ENCODE assay signal across 29 cellular contexts in the genomic region with DNA sequence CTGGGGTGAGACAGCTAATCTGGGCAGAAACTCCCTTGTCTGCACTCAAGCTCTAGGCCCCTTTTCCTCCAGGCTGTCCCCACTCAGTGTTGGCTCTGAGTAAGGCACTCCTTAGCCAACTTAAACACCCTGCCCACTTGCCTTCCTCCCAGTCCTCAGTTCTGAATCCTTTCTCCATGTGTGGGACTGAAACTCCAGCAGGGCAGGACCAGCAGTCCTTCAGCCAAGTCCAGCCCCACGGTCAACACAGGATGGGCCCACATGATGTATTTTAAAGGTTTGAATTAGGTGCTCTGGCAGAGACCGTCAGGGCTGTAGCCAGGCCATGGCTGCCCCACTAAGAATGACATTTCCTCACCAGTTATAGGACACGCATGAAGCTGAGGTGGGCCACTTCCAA.
"Had no signal": no experiment of that assay in that cellular context is flagged by ENCODE, and none has a peak within 500 bp of the region (broad histone marks: within the 10 kb centered on the region; RNA-seq: fewer than 3 reads in every experiment).

No MANE protein-coding gene starts in this region.

- H3K4me2 ChIP-seq: neural progenitor cell, smooth muscle cell had no signal

- H2AFZ ChIP-seq: neural progenitor cell had no signal

- H3K4me1 Mint-ChIP-seq: activated B cell treated with CpG ODN at 0.5 μM for 24 hours; activated CD4-positive, alpha-beta T cell treated with anti-CD3 and anti-CD28 coated beads for 36 hours; central memory CD8-positive, alpha-beta T cell; neural progenitor cell; stimulated activated naive B cell treated with anti-CD40 and anti-IgM and Interleukin-4, amounts not matched to agents 10 μg/mL and 1 μg/mL and 100 μg/mL, for 72 hours had no signal

- H3K36me3 Mint-ChIP-seq: activated naive CD8-positive, alpha-beta T cell; naive thymus-derived CD8-positive, alpha-beta T cell; neural progenitor cell; stimulated activated naive B cell treated with anti-CD40 and anti-IgM and Interleukin-4, amounts not matched to agents 10 μg/mL and 1 μg/mL and 100 μg/mL, for 72 hours; type B pancreatic cell had no signal

- ATAC-seq: activated CD4-positive, alpha-beta T cell treated with anti-CD3 and anti-CD28 coated beads for 36 hours; activated T-cell treated with anti-CD3 and anti-CD28 coated beads, Interleukin-2, amount 50 U/mL, for 72 hours; gastrocnemius medialis; left colon; naive thymus-derived CD8-positive, alpha-beta T cell; stimulated activated naive B cell treated with anti-CD40 and anti-IgM and Interleukin-4, amounts not matched to agents 10 μg/mL and 1 μg/mL and 100 μg/mL, for 72 hours had no signal

- H3K4me3 Mint-ChIP-seq: activated B cell treated with CpG ODN at 0.5 μM for 24 hours; activated CD4-positive, alpha-beta T cell treated with anti-CD3 and anti-CD28 coated beads for 36 hours; activated naive CD8-positive, alpha-beta T cell; activated T-cell treated with anti-CD3 and anti-CD28 coated beads, Interleukin-2, amount 50 U/mL, for 72 hours; central memory CD8-positive, alpha-beta T cell; naive thymus-derived CD8-positive, alpha-beta T cell; neural progenitor cell; stimulated activated naive B cell treated with anti-CD40 and anti-IgM and Interleukin-4, amounts not matched to agents 10 μg/mL and 1 μg/mL and 100 μg/mL, for 72 hours; T-helper 2 cell treated with Interferon-gamma antibody and Interleukin-4, amounts not matched to agents 5 μg/mL and 100 μg/mL, for 36 hours; type B pancreatic cell had no signal

- H3K4me3 ChIP-seq: adrenal gland, gastrocnemius medialis, neural progenitor cell, smooth muscle cell, vagina had no signal

- DNase-seq: activated B cell treated with CpG ODN at 0.5 μM for 24 hours; activated CD4-positive, alpha-beta T cell treated with anti-CD3 and anti-CD28 coated beads for 36 hours; activated naive CD4-positive, alpha-beta T cell treated with Interleukin-2 at 50 U/mL for 16 hours; activated T-cell treated with anti-CD3 and anti-CD28 coated beads for 4 hours; activated T-cell treated with anti-CD3 and anti-CD28 coated beads, Interleukin-2, amount 50 U/mL, for 72 hours; dermis blood vessel endothelial cell; effector CD4-positive, alpha-beta T cell; gastrocnemius medialis; head of caudate nucleus; hippocampal formation; kidney; left colon; naive thymus-derived CD8-positive, alpha-beta T cell; occipital lobe; retina; stimulated activated CD4-positive, alpha-beta T cell treated with anti-CD3 and anti-CD28 coated beads, Interleukin-1b, Interleukin-23, amount 100 ng/mL, for 48 hours; stimulated activated CD4-positive, alpha-beta T cell treated with anti-CD3 and anti-CD28 coated beads, Interleukin-4, amount 100 ng/mL, for 4 hours; stimulated activated CD8-positive, alpha-beta memory T cell treated with anti-CD3 and anti-CD28 coated beads, Interleukin-4, amount 100 ng/mL, for 48 hours; stimulated activated naive B cell treated with anti-CD40 and anti-IgM and Interleukin-4, amounts not matched to agents 10 μg/mL and 1 μg/mL and 100 μg/mL, for 72 hours; T-helper 1 cell had no signal

- H3K9me3 Mint-ChIP-seq: central memory CD8-positive, alpha-beta T cell had no signal

- H3K36me3 ChIP-seq: adrenal gland, gastrocnemius medialis, neural progenitor cell, vagina had no signal

- H3K27me3 ChIP-seq: adrenal gland, gastrocnemius medialis, neural progenitor cell, vagina had no signal

- H3K27ac ChIP-seq: adrenal gland, epithelial cell of prostate, neural progenitor cell, vagina had no signal

- H3K27ac Mint-ChIP-seq: activated B cell treated with CpG ODN at 0.5 μM for 24 hours; activated CD4-positive, alpha-beta T cell treated with anti-CD3 and anti-CD28 coated beads for 36 hours; activated naive CD8-positive, alpha-beta T cell; activated T-cell treated with anti-CD3 and anti-CD28 coated beads, Interleukin-2, amount 50 U/mL, for 72 hours; naive thymus-derived CD8-positive, alpha-beta T cell; neural progenitor cell; stimulated activated naive B cell treated with anti-CD40 and anti-IgM and Interleukin-4, amounts not matched to agents 10 μg/mL and 1 μg/mL and 100 μg/mL, for 72 hours; T-helper 2 cell treated with Interferon-gamma antibody and Interleukin-4, amounts not matched to agents 5 μg/mL and 100 μg/mL, for 36 hours had no signal

- H3K9me3 ChIP-seq: adrenal gland, gastrocnemius medialis, vagina had no signal

- H3K9ac ChIP-seq: neural progenitor cell had no signal
